11 cellular contexts compared by ENCODE assay signal in genomic region chrX:40148439-40149285, GRCh38. TPM values are rescaled to one million over a fixed set of nuclear protein-coding genes. Genes with fewer than 3 reads are reported as not detected.
DNase-seq lines count a peak whose midpoint lies in the region; ATAC-seq, FAIRE-seq and TF ChIP-seq lines count a peak whose summit lies in the region.
"Had no signal": no experiment of that assay in that cellular context is flagged by ENCODE, and none has a peak within 500 bp of the region (broad histone marks: within the 10 kb centered on the region; RNA-seq: fewer than 3 reads in every experiment).

No MANE protein-coding gene starts in this region.

- peak overlapping the region in 1 of 2 experiments; percentile 75; a peak in 2 of 4 replicates for H3K27ac ChIP-seq in SK-N-SH (ENCODE audit: low read depth in 2 of 2, low read length in 1 of 2)
- peak overlapping the region; percentile 90 for H3K27ac ChIP-seq in endothelial cell of umbilical vein (ENCODE audit: insufficient read depth, low read depth, low read length)
- H3K27ac ChIP-seq in skeletal muscle tissue (ENCODE audit: low read depth, low read length) = peak overlapping the region; percentile 13

- POLR2A ChIA-PET in SK-N-SH (lab: Yijun Ruan, JAX) (interaction anchor here (1.0 kb wide), 1 partner anchor 28 kb away, joined by 3 read pairs; no protein-coding TSS in a partner anchor), endothelial cell of umbilical vein (lab: Charles Lee) (no interaction called here)

- no TSS peak for BruUV-seq in endothelial cell of umbilical vein (replicated peaks; lab: Mats Ljungman, UMichigan)

- CTCF ChIA-PET in SK-N-SH (lab: Yijun Ruan, JAX) = no interaction called here
- CTCF ChIA-PET in endothelial cell of umbilical vein (lab: Charles Lee) = interaction anchor here (0.9 to 1.5 kb wide), 5 partner anchors 39 to 418 kb away, joined by 3 to 4 read pairs (median 3); no protein-coding TSS in a partner anchor

- intact Hi-C loops in endothelial cell of umbilical vein (cut with micrococcal nuclease) = loop anchor here (1.0 to 2.0 kb wide), 2 partner anchors 39 to 340 kb away; no protein-coding TSS in a partner anchor

- no peak for ATAC-seq in SK-N-SH treated with all-trans-retinoic acid at 6 μM for 48 hours
- ATAC-seq in GM21515 (IDR thresholded peaks at IDR 0.05; ENCODE audit: unreplicated experiment) = no peak
- ATAC-seq: sciatic nerve had no signal

- dilution Hi-C loops in endothelial cell of umbilical vein (cut with MboI; ENCODE audit: extremely low pct_ligation_motif_present, low sequenced_read_pairs) = no loop called here

- H4K20me1 ChIP-seq in SK-N-SH (ENCODE audit: insufficient read depth) (no peaks in the 10 kb centered on the region), endothelial cell of umbilical vein (replicated peaks; ENCODE audit: control insufficient read depth, extremely low read depth, insufficient read depth, low read length) (no peaks in the 10 kb centered on the region)

- H3K4me3 ChIP-seq in SK-N-SH (ENCODE audit: low read depth in 2 of 2, low read length in 1 of 2) = no peak overlapping the region
- H3K4me3 ChIP-seq in NT2/D1 (ENCODE audit: insufficient read length, low read depth) = no peak overlapping the region
- H3K4me3 ChIP-seq in endothelial cell of umbilical vein (replicated peaks in 1 of 3; ENCODE audit: insufficient read depth in 1 of 3, low read depth in 1 of 3, low read length in 3 of 3) = peak overlapping the region in 1 of 3 experiments; percentile 8
- no peak overlapping the region for H3K4me3 ChIP-seq in skeletal muscle tissue (ENCODE audit: low read length in 3 of 3)

- no peak overlapping the region for H3K9ac ChIP-seq in SK-N-SH
- H3K9ac ChIP-seq in NT2/D1 (ENCODE audit: insufficient read length, low read depth) = peak overlapping the region; percentile 9
- H3K9ac ChIP-seq in endothelial cell of umbilical vein (replicated peaks; ENCODE audit: extremely low read depth, insufficient read depth, low read length) = peak overlapping the region; percentile 66
- H3K9ac ChIP-seq in skeletal muscle tissue (ENCODE audit: low read depth in 1 of 3, low read length in 3 of 3) = no peak overlapping the region

- H3K4me2 ChIP-seq in SK-N-SH (no peak overlapping the region), endothelial cell of umbilical vein (ENCODE audit: insufficient read depth, low read length) (peak overlapping the region; percentile 68)

- H2AFZ ChIP-seq in SK-N-SH (ENCODE audit: low read depth) (no peak overlapping the region), endothelial cell of umbilical vein (ENCODE audit: low read depth, low read length) (peak overlapping the region; percentile 12)

- H3K9me1 ChIP-seq in endothelial cell of umbilical vein (replicated peaks; ENCODE audit: control insufficient read depth, extremely low read depth, insufficient read depth, low read length) = no peaks in the 10 kb centered on the region

- H3K4me1 ChIP-seq in SK-N-SH (ENCODE audit: control insufficient read depth in 1 of 2, insufficient read depth in 2 of 2, low read depth in 1 of 2, low read length in 1 of 2) (peaks cover 0 to 44% of the 10 kb centered on the region in 2 experiments; a peak in 2 of 4 replicates), NT2/D1 (ENCODE audit: insufficient read depth, insufficient read length) (peaks cover 25% of the 10 kb centered on the region), endothelial cell of umbilical vein (ENCODE audit: control insufficient read depth, extremely low read depth, insufficient read depth, low read length) (peaks cover 33% of the 10 kb centered on the region), skeletal muscle tissue (ENCODE audit: control insufficient read depth in 3 of 3, insufficient read depth in 3 of 3, low read length in 3 of 3) (peaks cover 7 to 25% (median 14%) of the 10 kb centered on the region in 3 donors)

- H3K79me2 ChIP-seq in SK-N-SH (ENCODE audit: insufficient read depth) (no peaks in the 10 kb centered on the region), endothelial cell of umbilical vein (ENCODE audit: control insufficient read depth, insufficient read depth, low read length) (no peaks in the 10 kb centered on the region)

- H3K36me3 ChIP-seq in SK-N-SH (replicated peaks in 1 of 2; ENCODE audit: control insufficient read depth in 1 of 2, insufficient read depth in 2 of 2, low read length in 1 of 2) = no peaks in the 10 kb centered on the region
- H3K36me3 ChIP-seq in NT2/D1 (ENCODE audit: insufficient read depth, insufficient read length, low read length) = no peaks in the 10 kb centered on the region
- no peaks in the 10 kb centered on the region for H3K36me3 ChIP-seq in endothelial cell of umbilical vein (ENCODE audit: control insufficient read depth in 2 of 2, extremely low read depth in 1 of 2, insufficient read depth in 2 of 2, low read length in 2 of 2)
- no peaks in the 10 kb centered on the region for H3K36me3 ChIP-seq in skeletal muscle tissue (ENCODE audit: control insufficient read depth in 3 of 3, insufficient read depth in 3 of 3, low read length in 3 of 3)

- DNase-seq in SK-N-SH (peak; percentile 59), NT2/D1 (ENCODE audit: low read depth, low spot score) (no peak), endothelial cell of umbilical vein (ENCODE audit: low read depth, low spot score) (peak; percentile 54), NCI-H2081 treated with DMSO at 0.1 percent for 48 hours (lab: John Stamatoyannopoulos, UW) (no peak)
- DNase-seq in activated effector memory CD4-positive, alpha-beta T cell treated with anti-CD3 and anti-CD28 coated beads, Interleukin-2, amount 50 U/mL, for 16 hours = no peak
- DNase-seq: NCI-H146, T-helper 1 cell had no signal

- peaks cover 48% of the 10 kb centered on the region; the same call in 1 of the 2 replicates for H3K27me3 ChIP-seq in SK-N-SH (ENCODE audit: insufficient read depth)
- H3K27me3 ChIP-seq in NT2/D1 (ENCODE audit: insufficient read depth, insufficient read length) = peaks cover 79% of the 10 kb centered on the region
- H3K27me3 ChIP-seq in endothelial cell of umbilical vein (ENCODE audit: control insufficient read depth in 2 of 2, insufficient read depth in 2 of 2, low read length in 2 of 2) = no peaks in the 10 kb centered on the region
- H3K27me3 ChIP-seq in skeletal muscle tissue (ENCODE audit: control insufficient read depth in 3 of 3, insufficient read depth in 3 of 3, low read length in 3 of 3) = peaks cover 0 to 52% (median 0%) of the 10 kb centered on the region in 3 donors

- no peak for TF ChIP-seq POLR2A in endothelial cell of umbilical vein (IDR thresholded peaks at IDR 0.05; ENCODE audit: low read depth, low read length)

- no peaks in the 10 kb centered on the region for H3F3A ChIP-seq in SK-N-SH (replicated peaks; ENCODE audit: insufficient read depth)

- WGBS in SK-N-SH (ENCODE audit: low lambda C conversion rate) = 66% methylated on average over 23 of the region's 23 CpGs

- TF ChIP-seq CTCF in SK-N-SH (IDR thresholded peaks at IDR 0.05) (no peak), endothelial cell of umbilical vein (IDR thresholded peaks at IDR 0.05; ENCODE audit: extremely low read depth in 1 of 2, insufficient read depth in 1 of 2, low read depth in 1 of 2, low read length in 2 of 2) (no peak)

- H3K9me2 ChIP-seq in SK-N-SH = no peaks in the 10 kb centered on the region

- H3K9me3 ChIP-seq in SK-N-SH (no peaks in the 10 kb centered on the region), NT2/D1 (ENCODE audit: insufficient read depth, low read length) (peaks cover 7% of the 10 kb centered on the region; the same call in 1 of the 2 replicates), endothelial cell of umbilical vein (replicated peaks; ENCODE audit: control insufficient read depth, insufficient read depth, low read length) (no peaks in the 10 kb centered on the region), skeletal muscle tissue (ENCODE audit: control insufficient read depth in 3 of 3, low read length in 3 of 3) (no peaks in the 10 kb centered on the region)

- TF ChIP-seq EP300 in SK-N-SH (IDR thresholded peaks at IDR 0.05; ENCODE audit: borderline replicate concordance in 1 of 2, low read depth in 1 of 2, low read length in 1 of 2) = no peak

- TF ChIP-seq RAD21 in SK-N-SH (IDR thresholded peaks at IDR 0.05; ENCODE audit: low read length) = no peak

- peak; percentile 93 for FAIRE-seq in endothelial cell of umbilical vein (lab: Jason Lieb, UNC)

TF ChIP-seq in SK-N-SH, 30 proteins besides CTCF, POLR2A, EP300 and RAD21:
- no peak for TF ChIP-seq YY1 (IDR thresholded peaks at IDR 0.05; ENCODE audit: low read depth)
- peak; percentile 51; the same call in 1 of the 2 replicates for TF ChIP-seq GATA2 (CRISPR knock-in tag; IDR thresholded peaks at IDR 0.05)
TF ChIP-seq in SK-N-SH: peak in this region for 1.

TF ChIP-seq in endothelial cell of umbilical vein, 7 proteins besides CTCF, POLR2A, EP300 and RAD21:
- TF ChIP-seq FOS (IDR thresholded peaks at IDR 0.05; ENCODE audit: borderline replicate concordance, insufficient read depth, low read length) = no peak
- TF ChIP-seq GATA2 (IDR thresholded peaks at IDR 0.05; ENCODE audit: insufficient read depth, insufficient read length, low read depth, low read length) = no peak
- TF ChIP-seq EZH2 (IDR thresholded peaks at IDR 0.05; ENCODE audit: borderline replicate concordance, low read depth, low read length, severe bottlenecking) = no peak
- TF ChIP-seq POLR2AphosphoS5 (IDR thresholded peaks at IDR 0.05; ENCODE audit: insufficient read depth, low read depth, low read length) = no peak
- TF ChIP-seq MYC (IDR thresholded peaks at IDR 0.05; ENCODE audit: low read depth, low read length) = no peak

RNA-seq across cellular contexts. Expression of gene BCOR, which starts 50.9 kb away (rescaled TPM):
- polyA plus RNA-seq in SK-N-SH (2012; rRNA removed) (6.9 and 8.8 TPM in 2 replicates), endothelial cell of umbilical vein (10.1 and 11.9 TPM in 2 replicates)
- polyA plus RNA-seq in SK-N-SH (2012; cell fraction: cytosol; rRNA removed) = 8.4 and 9.4 TPM in 2 replicates
- polyA plus RNA-seq in SK-N-SH (2012; cell fraction: nucleus; rRNA removed) = 19.4 and 21.9 TPM in 2 replicates
- total RNA-seq in endothelial cell of umbilical vein (23.9 and 24.2 TPM in 2 replicates), skeletal muscle tissue (19.8 TPM)
- polyA plus RNA-seq in endothelial cell of umbilical vein (2011; cell fraction: cytosol; rRNA removed) = 11.0 and 11.3 TPM in 2 replicates
- 15.7 and 18.2 TPM in 2 replicates for polyA plus RNA-seq in endothelial cell of umbilical vein (2011; cell fraction: nucleus; rRNA removed)
- polyA plus RNA-seq in endothelial cell of umbilical vein (2012) = 19.4 and 20.9 TPM in 2 replicates
- polyA minus RNA-seq in endothelial cell of umbilical vein = 17.8 and 20.6 TPM in 2 replicates
- polyA minus RNA-seq in endothelial cell of umbilical vein (2011; cell fraction: cytosol; rRNA and poly(A)+ RNA removed) = 25.7 TPM
- polyA minus RNA-seq in endothelial cell of umbilical vein (2011; cell fraction: nucleus; rRNA and poly(A)+ RNA removed) = 12.8 and 13.3 TPM in 2 replicates

Comparison
In these comparisons a context has a peak if more than half of its experiments do, and no peak if none do; other contexts are left out.
1. DNase-seq: peak in SK-N-SH (single experiment) and endothelial cell of umbilical vein (single experiment); none in NT2/D1 (single experiment), NCI-H2081 treated with DMSO at 0.1 percent for 48 hours (single experiment) and activated effector memory CD4-positive, alpha-beta T cell treated with anti-CD3 and anti-CD28 coated beads, Interleukin-2, amount 50 U/mL, for 16 hours (single experiment).
2. H3K9ac ChIP-seq: peak in NT2/D1 (single experiment) and endothelial cell of umbilical vein (single experiment); none in SK-N-SH (single experiment) and skeletal muscle tissue (0 of 3).